In the genomic region with DNA sequence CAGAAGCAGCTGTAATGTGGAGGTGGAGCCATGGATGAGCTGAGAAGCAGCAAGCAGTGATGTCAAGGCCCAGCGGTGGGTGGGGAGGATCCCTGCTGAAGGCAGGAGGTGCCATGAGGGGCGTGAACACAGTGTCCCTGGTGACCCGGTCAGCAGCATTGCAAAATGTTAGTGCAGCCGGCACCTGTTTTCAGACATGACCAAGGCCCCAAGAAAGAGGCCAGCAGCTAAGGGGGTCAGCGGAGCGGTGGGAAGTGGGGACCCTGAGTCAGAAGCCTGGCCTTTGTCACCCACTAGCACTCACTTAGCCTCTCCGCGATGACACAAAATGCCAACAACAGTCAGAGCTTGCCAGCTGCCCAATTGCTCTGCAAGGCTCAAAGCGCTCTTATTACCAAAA, we compare ENCODE assay signal across 23 cellular contexts.
"Had no signal": no experiment of that assay in that cellular context is flagged by ENCODE, and none has a peak within 500 bp of the region (broad histone marks: within the 10 kb centered on the region; RNA-seq: fewer than 3 reads in every experiment).

No MANE protein-coding gene starts in this region.

- H3K9me3 ChIP-seq: breast epithelium, right lobe of liver, thyroid gland had no signal

- DNase-seq: activated CD4-positive, alpha-beta T cell treated with anti-CD3 and anti-CD28 coated beads for 4 hours; activated CD4-positive, alpha-beta T cell treated with anti-CD3 and anti-CD28 coated beads, Interleukin-2, amount 50 U/mL, for 4 hours; activated gamma-delta T cell treated with Interleukin-2 at 50 U/mL for 16 hours; activated naive CD4-positive, alpha-beta T cell treated with anti-CD3 and anti-CD28 coated beads, Interleukin-2, amount 50 U/mL, for 16 hours; activated T-cell treated with anti-CD3 and anti-CD28 coated beads for 4 hours; amniotic stem cell; effector CD8-positive, alpha-beta T cell; mammary epithelial cell; naive B cell; stimulated activated CD4-positive, alpha-beta T cell treated with anti-CD3 and anti-CD28 coated beads, Interleukin-12 subunit alpha, Interleukin-12 subunit beta, amount 100 ng/mL, for 4 hours; stimulated activated CD4-positive, alpha-beta T cell treated with anti-CD3 and anti-CD28 coated beads, Interleukin-4, amount 100 ng/mL, for 4 hours; stimulated activated CD8-positive, alpha-beta memory T cell treated with anti-CD3 and anti-CD28 coated beads, Interleukin-4, amount 100 ng/mL, for 48 hours; stimulated activated naive CD8-positive, alpha-beta T cell treated with anti-CD3 and anti-CD28 coated beads, Interleukin-15, amount 100 ng/mL, for 72 hours; substantia nigra; thyroid gland had no signal

- ATAC-seq: right lobe of liver; stimulated activated memory B cell treated with anti-CD40 and anti-IgM and Interleukin-4, amounts not matched to agents 10 μg/mL and 1 μg/mL and 100 μg/mL, for 72 hours; stimulated activated naive CD8-positive, alpha-beta T cell treated with anti-CD3 and anti-CD28 coated beads, Interleukin-15, amount 100 ng/mL, for 72 hours had no signal

- H3K4me2 ChIP-seq: neural progenitor cell had no signal

- H3K36me3 Mint-ChIP-seq: mesothelial cell of epicardium; naive B cell; stimulated activated memory B cell treated with anti-CD40 and anti-IgM and Interleukin-4, amounts not matched to agents 10 μg/mL and 1 μg/mL and 100 μg/mL, for 72 hours had no signal

- H3K4me3 ChIP-seq: breast epithelium, neural progenitor cell, right lobe of liver, thyroid gland had no signal

- H3K27me3 ChIP-seq: breast epithelium, right lobe of liver, thyroid gland had no signal

- H2AFZ ChIP-seq: neural progenitor cell had no signal

- H3K9ac ChIP-seq: neural progenitor cell had no signal

- H3K4me1 ChIP-seq: breast epithelium, neural progenitor cell had no signal

- H3K27ac Mint-ChIP-seq: activated T-helper 1 cell treated with anti-CD3 and anti-CD28 coated beads, Interleukin-12 subunit alpha, Interleukin-12 subunit beta, Interleukin-2, Interleukin-4 antibody, amounts not matched to agents 30 ng/mL and 10 ng/mL and 1 ng/mL, durations not matched to agents 14 hours and 24 hours and 36 hours; mesothelial cell of epicardium; neural progenitor cell; progenitor cell of endocrine pancreas; stimulated activated memory B cell treated with anti-CD40 and anti-IgM and Interleukin-4, amounts not matched to agents 10 μg/mL and 1 μg/mL and 100 μg/mL, for 72 hours; stimulated activated naive CD8-positive, alpha-beta T cell treated with anti-CD3 and anti-CD28 coated beads, Interleukin-15, amount 100 ng/mL, for 72 hours had no signal

- H3K36me3 ChIP-seq: breast epithelium, neural progenitor cell, right lobe of liver, thyroid gland had no signal

- H3K27me3 Mint-ChIP-seq: central memory CD8-positive, alpha-beta T cell; naive B cell; stimulated activated memory B cell treated with anti-CD40 and anti-IgM and Interleukin-4, amounts not matched to agents 10 μg/mL and 1 μg/mL and 100 μg/mL, for 72 hours; stimulated activated naive CD8-positive, alpha-beta T cell treated with anti-CD3 and anti-CD28 coated beads, Interleukin-15, amount 100 ng/mL, for 72 hours had no signal

- H3K27ac ChIP-seq: neural progenitor cell, right lobe of liver had no signal

- H3K4me3 Mint-ChIP-seq: activated T-helper 1 cell treated with anti-CD3 and anti-CD28 coated beads, Interleukin-12 subunit alpha, Interleukin-12 subunit beta, Interleukin-2, Interleukin-4 antibody, amounts not matched to agents 30 ng/mL and 10 ng/mL and 1 ng/mL, durations not matched to agents 14 hours and 24 hours and 36 hours; central memory CD8-positive, alpha-beta T cell; mesothelial cell of epicardium; neural progenitor cell; stimulated activated memory B cell treated with anti-CD40 and anti-IgM and Interleukin-4, amounts not matched to agents 10 μg/mL and 1 μg/mL and 100 μg/mL, for 72 hours; stimulated activated naive CD8-positive, alpha-beta T cell treated with anti-CD3 and anti-CD28 coated beads, Interleukin-15, amount 100 ng/mL, for 72 hours had no signal
